In the genomic region with DNA sequence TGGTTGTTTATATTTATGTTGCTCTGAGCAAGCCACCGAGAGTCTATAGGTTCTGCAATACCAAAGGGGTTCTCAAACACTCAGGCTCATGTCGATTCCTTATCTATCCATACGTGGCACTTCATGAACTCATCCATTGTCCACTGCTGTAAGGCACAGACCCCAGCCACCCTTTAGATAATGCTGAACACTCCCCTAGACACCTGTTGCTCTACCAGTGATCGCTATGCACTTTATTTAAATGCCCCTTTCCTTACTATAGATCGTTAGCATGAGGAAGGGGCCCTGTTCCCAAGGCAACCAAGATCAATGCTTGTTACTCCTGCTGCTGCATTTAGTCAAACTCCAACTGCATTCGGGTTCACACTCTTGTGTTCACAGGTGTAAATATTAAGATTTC, we compare ENCODE assay signal across 27 cellular contexts.
"Had no signal": no experiment of that assay in that cellular context is flagged by ENCODE, and none has a peak within 500 bp of the region (broad histone marks: within the 10 kb centered on the region; RNA-seq: fewer than 3 reads in every experiment).

No MANE protein-coding gene starts in this region.

- ATAC-seq: naive thymus-derived CD8-positive, alpha-beta T cell; natural killer cell treated with Interleukin-12 subunit alpha and Interleukin-12 subunit beta and Interleukin-15 and Interleukin-18, amount 100 ng/mL, for 72 hours; pancreas; psoas muscle; right cardiac atrium; right lobe of liver; stimulated activated effector memory CD8-positive, alpha-beta T cell treated with anti-CD3 and anti-CD28 coated beads, Interleukin-12 subunit alpha, Interleukin-12 subunit beta, amount 100 ng/mL, for 72 hours; stimulated activated naive B cell treated with anti-CD40 and anti-IgM and Interleukin-4, amounts not matched to agents 10 μg/mL and 1 μg/mL and 100 μg/mL, for 72 hours had no signal

- H3K27me3 Mint-ChIP-seq: naive thymus-derived CD8-positive, alpha-beta T cell; natural killer cell treated with Interleukin-12 subunit alpha and Interleukin-12 subunit beta and Interleukin-15 and Interleukin-18, amount 100 ng/mL, for 72 hours; stimulated activated naive B cell treated with anti-CD40 and anti-IgM and Interleukin-4, amounts not matched to agents 10 μg/mL and 1 μg/mL and 100 μg/mL, for 72 hours; stimulated activated naive CD8-positive, alpha-beta T cell treated with anti-CD3 and anti-CD28 coated beads, Interleukin-15, Interleukin-2, amounts not matched to agents 100 ng/mL and 50 ng/mL, for 24 hours had no signal

- H3K27ac Mint-ChIP-seq: naive thymus-derived CD8-positive, alpha-beta T cell; natural killer cell treated with Interleukin-12 subunit alpha and Interleukin-12 subunit beta and Interleukin-15 and Interleukin-18, amount 100 ng/mL, for 72 hours; nephron progenitor cell; stimulated activated effector memory CD8-positive, alpha-beta T cell treated with anti-CD3 and anti-CD28 coated beads, Interleukin-12 subunit alpha, Interleukin-12 subunit beta, amount 100 ng/mL, for 72 hours; stimulated activated naive B cell treated with anti-CD40 and anti-IgM and Interleukin-4, amounts not matched to agents 10 μg/mL and 1 μg/mL and 100 μg/mL, for 72 hours; stimulated activated naive CD8-positive, alpha-beta T cell treated with anti-CD3 and anti-CD28 coated beads, Interleukin-15, Interleukin-2, amounts not matched to agents 100 ng/mL and 50 ng/mL, for 24 hours had no signal

- H3K27ac ChIP-seq: neutrophil, pancreas, psoas muscle, right lobe of liver, sigmoid colon, stomach, thoracic aorta, thyroid gland, tibial nerve, upper lobe of left lung, vagina had no signal

- H3K27me3 ChIP-seq: neutrophil, pancreas, right lobe of liver, sigmoid colon, stomach, thyroid gland, tibial nerve, upper lobe of left lung, vagina had no signal

- H3K9me3 ChIP-seq: neutrophil, pancreas, psoas muscle, right lobe of liver, sigmoid colon, stomach, thoracic aorta, thyroid gland, tibial nerve, upper lobe of left lung, vagina had no signal

- H3K4me1 Mint-ChIP-seq: stimulated activated naive B cell treated with anti-CD40 and anti-IgM and Interleukin-4, amounts not matched to agents 10 μg/mL and 1 μg/mL and 100 μg/mL, for 72 hours had no signal

- DNase-seq: naive thymus-derived CD8-positive, alpha-beta T cell; nephron progenitor cell; nucleus accumbens; pancreas; psoas muscle; right cardiac atrium; right lobe of liver; sigmoid colon; small intestine; stimulated activated CD4-positive, alpha-beta T cell treated with anti-CD3 and anti-CD28 coated beads, Interleukin-15, amount 100 ng/mL, for 24 hours; stimulated activated CD4-positive, alpha-beta T cell treated with anti-CD3 and anti-CD28 coated beads, Interleukin-2, amount 100 ng/mL, for 24 hours; stimulated activated CD4-positive, alpha-beta T cell treated with anti-CD3 and anti-CD28 coated beads, Interleukin-2, amount 100 ng/mL, for 48 hours; stimulated activated CD4-positive, alpha-beta T cell treated with anti-CD3 and anti-CD28 coated beads, Interleukin-4, amount 100 ng/mL, for 24 hours; stimulated activated naive B cell treated with anti-CD40 and anti-IgM and Interleukin-4, amounts not matched to agents 10 μg/mL and 1 μg/mL and 100 μg/mL, for 72 hours; stimulated activated naive CD4-positive, alpha-beta T cell treated with Interleukin-2 at 50 U/mL for 16 hours; stomach; thyroid gland; trophoblast cell; upper lobe of left lung had no signal

- H3K4me3 Mint-ChIP-seq: naive thymus-derived CD8-positive, alpha-beta T cell; natural killer cell treated with Interleukin-12 subunit alpha and Interleukin-12 subunit beta and Interleukin-15 and Interleukin-18, amount 100 ng/mL, for 72 hours; nephron progenitor cell; neural crest cell; stimulated activated effector memory CD8-positive, alpha-beta T cell treated with anti-CD3 and anti-CD28 coated beads, Interleukin-12 subunit alpha, Interleukin-12 subunit beta, amount 100 ng/mL, for 72 hours; stimulated activated naive B cell treated with anti-CD40 and anti-IgM and Interleukin-4, amounts not matched to agents 10 μg/mL and 1 μg/mL and 100 μg/mL, for 72 hours; stimulated activated naive CD8-positive, alpha-beta T cell treated with anti-CD3 and anti-CD28 coated beads, Interleukin-15, Interleukin-2, amounts not matched to agents 100 ng/mL and 50 ng/mL, for 24 hours had no signal

- H3K36me3 ChIP-seq: pancreas, right lobe of liver had no signal

- H3K4me1 ChIP-seq: pancreas, psoas muscle, right lobe of liver, stomach, thyroid gland, upper lobe of left lung had no signal

- H3K4me3 ChIP-seq: pancreas, psoas muscle, right lobe of liver, sigmoid colon, stomach, thoracic aorta, thyroid gland, tibial nerve, upper lobe of left lung, vagina had no signal

- H3K9me3 Mint-ChIP-seq: naive thymus-derived CD8-positive, alpha-beta T cell; natural killer cell treated with Interleukin-12 subunit alpha and Interleukin-12 subunit beta and Interleukin-15 and Interleukin-18, amount 100 ng/mL, for 72 hours; nephron progenitor cell; neural crest cell; stimulated activated effector memory CD8-positive, alpha-beta T cell treated with anti-CD3 and anti-CD28 coated beads, Interleukin-12 subunit alpha, Interleukin-12 subunit beta, amount 100 ng/mL, for 72 hours; stimulated activated naive B cell treated with anti-CD40 and anti-IgM and Interleukin-4, amounts not matched to agents 10 μg/mL and 1 μg/mL and 100 μg/mL, for 72 hours; stimulated activated naive CD8-positive, alpha-beta T cell treated with anti-CD3 and anti-CD28 coated beads, Interleukin-15, Interleukin-2, amounts not matched to agents 100 ng/mL and 50 ng/mL, for 24 hours had no signal
